Comparison of ENCODE assay signal across 19 cellular contexts in the genomic region with DNA sequence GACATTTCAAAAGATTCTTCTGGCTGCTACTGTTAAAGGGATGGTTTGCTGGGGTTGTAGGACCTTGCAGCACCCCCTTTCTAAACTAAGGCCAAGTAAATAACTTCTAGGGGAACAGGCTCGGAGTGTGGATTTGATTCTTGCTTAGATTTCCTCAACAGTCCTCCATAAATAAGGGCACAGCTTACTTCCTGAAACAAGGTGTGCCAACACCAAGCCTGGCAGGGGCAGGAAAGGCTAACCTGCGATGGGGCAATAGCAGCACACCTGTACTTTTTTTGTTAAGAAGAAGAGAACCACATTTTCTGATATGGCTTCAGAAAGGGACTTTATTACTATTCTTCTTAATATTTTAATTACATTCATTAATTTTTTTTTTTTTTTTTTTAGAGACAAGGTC.
"Had no signal": no experiment of that assay in that cellular context is flagged by ENCODE, and none has a peak within 500 bp of the region (broad histone marks: within the 10 kb centered on the region; RNA-seq: fewer than 3 reads in every experiment).

No MANE protein-coding gene starts in this region.

- H3K4me3 Mint-ChIP-seq: IgD-negative memory B cell had no signal

- H3K27ac ChIP-seq: HL-60, KMS-11 had no signal

- DNase-seq: MV-4-11, NCI-H1048, NCI-H1105, NCI-H1417, NCI-H1436 treated with DMSO at 0.1 percent for 48 hours, NCI-H1694, NCI-H187 treated with DMSO at 0.1 percent for 48 hours, NCI-H2029 treated with DMSO at 0.1 percent for 48 hours, NCI-H2171 treated with DMSO at 0.1 percent for 48 hours, NCI-H2227 treated with DMSO at 0.1 percent for 48 hours, NCI-H524, NCI-H526 treated with DMSO at 0.1 percent for 48 hours, NCI-H748 treated with DMSO at 0.1 percent for 48 hours, SHP77, SK-N-SH had no signal

- H3K4me3 ChIP-seq: K562 had no signal

- ATAC-seq: K562 had no signal

- H3K9me3 Mint-ChIP-seq: IgD-negative memory B cell had no signal

- H3K27me3 Mint-ChIP-seq: IgD-negative memory B cell had no signal

- H3K9me3 ChIP-seq: SK-N-SH had no signal
